Comparison of ENCODE assay signal across 9 cellular contexts in genomic region chr12:121238604-121239334, GRCh38. TPM values are rescaled to one million over a fixed set of nuclear protein-coding genes. Genes with fewer than 3 reads are reported as not detected.
DNase-seq lines count a peak whose midpoint lies in the region; ATAC-seq and TF ChIP-seq lines count a peak whose summit lies in the region.
"Had no signal": no experiment of that assay in that cellular context is flagged by ENCODE, and none has a peak within 500 bp of the region (broad histone marks: within the 10 kb centered on the region; RNA-seq: fewer than 3 reads in every experiment).

No MANE protein-coding gene starts in this region.

- H3K9me3 Mint-ChIP-seq in immature natural killer cell (no peaks in the 10 kb centered on the region), Calu3 (ENCODE audit: low read depth, unreplicated experiment) (no peaks in the 10 kb centered on the region)

- DNase-seq in cardiac muscle cell (ENCODE audit: low read depth in 1 of 2, low spot score in 1 of 2) = no peak
- no peak for DNase-seq in left cardiac atrium
- no peak for DNase-seq in Peyer's patch
- DNase-seq in immature natural killer cell = no peak
- no peak for DNase-seq in Calu3
- DNase-seq: stimulated activated CD4-positive, alpha-beta T cell treated with anti-CD3 and anti-CD28 coated beads, Interleukin-1b, Interleukin-23, amount 100 ng/mL, for 48 hours had no signal

- H3K27ac Mint-ChIP-seq in immature natural killer cell (peak overlapping the region; percentile 97 to 99 (median 98)), Calu3 (ENCODE audit: unreplicated experiment) (no peak overlapping the region)

- H3K36me3 ChIP-seq in cardiac muscle cell = peaks cover 3% of the 10 kb centered on the region
- H3K36me3 ChIP-seq in Peyer's patch = peaks cover 0 to 48% (median 0%) of the 10 kb centered on the region in 3 donors

- TF ChIP-seq CTCF in cardiac muscle cell (IDR thresholded peaks at IDR 0.05; ENCODE audit: low read depth, low read length) (no peak), Peyer's patch (IDR thresholded peaks at IDR 0.05) (no peak), Calu3 (IDR thresholded peaks at IDR 0.05; ENCODE audit: unreplicated experiment) (no peak)

- H3K27ac ChIP-seq in cardiac muscle cell = peak overlapping the region; percentile 47
- peak overlapping the region; percentile 61 to 75 (median 64) for H3K27ac ChIP-seq in Peyer's patch

- ATAC-seq in left cardiac atrium (no peak), HG03439 (IDR thresholded peaks at IDR 0.05; ENCODE audit: unreplicated experiment) (no peak), GM19324 (IDR thresholded peaks at IDR 0.05; ENCODE audit: low FRiP score, unreplicated experiment) (no peak), HG03565 (IDR thresholded peaks at IDR 0.05; ENCODE audit: unreplicated experiment) (no peak)

- no peaks in the 10 kb centered on the region for H3K27me3 ChIP-seq in cardiac muscle cell
- no peaks in the 10 kb centered on the region for H3K27me3 ChIP-seq in Peyer's patch

- peaks cover 0 to 6% (median 5%) of the 10 kb centered on the region in 3 donors for H3K36me3 Mint-ChIP-seq in immature natural killer cell
- H3K36me3 Mint-ChIP-seq in Calu3 (ENCODE audit: insufficient read depth, unreplicated experiment) = peaks cover 44% of the 10 kb centered on the region

- TF ChIP-seq POLR2A in Peyer's patch (IDR thresholded peaks at IDR 0.05) = no peak

- H3K9me3 ChIP-seq in cardiac muscle cell (ENCODE audit: low read depth) (no peaks in the 10 kb centered on the region), Peyer's patch (no peaks in the 10 kb centered on the region)

- no TSS peak for BruUV-seq in Calu3 (replicated peaks; lab: Mats Ljungman, UMichigan)

- CTCF ChIA-PET in Calu3 (lab: Charles Lee) = no interaction called here

- H3K4me1 Mint-ChIP-seq in immature natural killer cell = peaks cover 30 to 31% of the 10 kb centered on the region in 2 donors
- H3K4me1 Mint-ChIP-seq in Calu3 (ENCODE audit: low read depth, unreplicated experiment) = no peaks in the 10 kb centered on the region

- H3K4me1 ChIP-seq in cardiac muscle cell (ENCODE audit: low read depth) = peaks cover 18% of the 10 kb centered on the region
- peaks cover 0 to 33% (median 10%) of the 10 kb centered on the region in 4 donors for H3K4me1 ChIP-seq in Peyer's patch

- H3K27me3 Mint-ChIP-seq in immature natural killer cell (ENCODE audit: low read depth in 3 of 3) (peaks cover 7 to 14% (median 12%) of the 10 kb centered on the region in 3 donors), Calu3 (ENCODE audit: unreplicated experiment) (no peaks in the 10 kb centered on the region)

- peak overlapping the region in 1 of 5 donors; percentile 86 for H3K4me3 Mint-ChIP-seq in immature natural killer cell
- H3K4me3 Mint-ChIP-seq in Calu3 (ENCODE audit: low read depth, unreplicated experiment) = no peak overlapping the region

- no peak overlapping the region for H3K4me3 ChIP-seq in cardiac muscle cell
- no peak overlapping the region for H3K4me3 ChIP-seq in Peyer's patch

- intact Hi-C loops in left cardiac atrium (cut with DNase I) (no loop called here), Calu3 (cut with micrococcal nuclease; ENCODE audit: unreplicated experiment) (no loop called here)

RNA-seq across cellular contexts. Expression of gene P2RX4, which starts 28.8 kb away (rescaled TPM):
- total RNA-seq in cardiac muscle cell (33.7 and 38.2 TPM in 2 replicates), left cardiac atrium (10 to 100 TPM; 10.1 to 11.7 TPM), Peyer's patch (100 to 1,000 TPM in 3 of 4 donors, 10 to 100 TPM in 1; 42.9 to 248 (median 154) TPM), Calu3 (2022) (38.7 and 39.5 TPM in 2 replicates)
- polyA plus RNA-seq in cardiac muscle cell (19.4 and 25.8 TPM in 2 replicates), immature natural killer cell (10 to 100 TPM; 38.2 to 49.0 (median 47.7) TPM)

RNA-seq across cellular contexts. Expression of gene CAMKK2, which starts 57.7 kb away (rescaled TPM):
- total RNA-seq in cardiac muscle cell = 15.0 and 18.6 TPM in 2 replicates
- polyA plus RNA-seq in cardiac muscle cell = 22.9 and 24.2 TPM in 2 replicates
- 10 to 100 TPM; 22.0 to 23.1 TPM for total RNA-seq in left cardiac atrium
- 10 to 100 TPM; 23.1 to 92.4 (median 59.9) TPM for total RNA-seq in Peyer's patch
- polyA plus RNA-seq in immature natural killer cell = 10 to 100 TPM in 2 of 3 donors, 1 to 10 TPM in 1; 8.0 to 20.3 (median 12.6) TPM
- total RNA-seq in Calu3 (2022) = 34.0 and 35.7 TPM in 2 replicates
